ENCODE assay signal across 8 cellular contexts in the genomic region with DNA sequence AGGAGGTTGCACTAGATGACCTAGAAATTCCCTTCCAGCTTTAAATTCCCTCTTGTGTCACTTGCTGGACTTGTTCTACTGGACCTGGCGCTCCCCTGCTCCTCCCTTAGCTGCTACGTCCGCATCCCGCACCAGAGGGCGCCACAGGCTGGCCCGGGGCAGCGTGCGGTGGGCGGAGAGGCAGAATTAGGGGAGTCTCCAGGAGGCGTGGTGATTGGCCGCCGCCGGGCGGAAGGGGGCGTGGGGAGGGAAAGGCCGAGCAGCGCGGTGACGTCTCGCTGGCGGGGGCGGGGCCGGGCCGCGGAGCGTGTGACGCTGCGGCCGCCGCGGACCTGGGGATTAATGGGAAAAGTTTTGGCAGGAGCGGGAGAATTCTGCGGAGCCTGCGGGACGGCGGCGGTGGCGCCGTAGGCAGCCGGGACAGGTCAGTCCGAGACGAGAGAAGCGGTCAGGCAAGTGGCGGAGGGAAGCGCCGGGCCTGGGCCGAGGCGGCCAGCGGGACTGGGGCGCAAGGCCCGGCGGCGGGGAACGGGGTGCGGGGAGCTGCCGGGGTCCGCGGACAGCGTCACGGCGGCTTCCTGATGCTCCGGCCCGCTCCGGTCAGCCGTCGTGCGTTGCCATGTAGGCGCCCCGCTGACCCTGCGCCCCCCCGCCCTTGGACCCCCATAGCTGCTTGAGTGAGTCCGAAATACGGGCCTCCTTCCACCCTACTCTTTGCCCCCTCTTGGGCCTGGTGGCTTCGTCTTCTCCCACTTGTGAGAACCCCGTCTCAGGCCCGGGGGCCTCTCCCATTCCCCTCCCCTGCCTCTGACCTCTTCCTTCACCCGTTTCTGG. TPM values are rescaled to one million over a fixed set of nuclear protein-coding genes. Genes with fewer than 3 reads are reported as not detected.
DNase-seq lines count a peak whose midpoint lies in the region; ATAC-seq and TF ChIP-seq lines count a peak whose summit lies in the region.

A gene (plus strand): TSS at position 301 of the 834 bp plus-strand sequence. CDS start 68,530 bp downstream, outside the sequence.

- peaks cover 3% of the 10 kb centered on the region for H3K36me3 Mint-ChIP-seq in endodermal cell (ENCODE audit: low read depth)

- H3K4me3 ChIP-seq in HUES48 (ENCODE audit: low read depth, low read length) (peak within 1 kb of the TSS; percentile 90), NT2/D1 (ENCODE audit: insufficient read length, low read depth) (peak within 1 kb of the TSS; percentile 79), endodermal cell (ENCODE audit: low read length) (peak within 1 kb of the TSS; percentile 96)

- no peaks in the 10 kb centered on the region for H3K27me3 ChIP-seq in HUES48 (ENCODE audit: control insufficient read depth, insufficient read depth, low read length)
- peaks cover 6% of the 10 kb centered on the region for H3K27me3 ChIP-seq in NT2/D1 (ENCODE audit: insufficient read depth, insufficient read length)
- H3K27me3 ChIP-seq in endodermal cell (ENCODE audit: control insufficient read depth, insufficient read depth, low read length, poor library complexity, severe bottlenecking): no peaks in the 10 kb centered on the region

- peak within 1 kb of the TSS; percentile 80 for H3K4me3 Mint-ChIP-seq in endodermal cell

- H3K27ac ChIP-seq in HUES48 (ENCODE audit: low read depth, low read length) (peak within 1 kb of the TSS; percentile 42), endodermal cell (ENCODE audit: low read depth, low read length) (no peak within 1 kb of the TSS)

- peak within 1 kb of the TSS; percentile 95 for H3K27ac Mint-ChIP-seq in endodermal cell

- H3K9ac ChIP-seq in HUES48 (ENCODE audit: low read depth, low read length): peak within 1 kb of the TSS; percentile 59; the same call in 1 of the 2 replicates
- H3K9ac ChIP-seq in NT2/D1 (ENCODE audit: insufficient read length, low read depth): peak within 1 kb of the TSS; percentile 88
- H3K9ac ChIP-seq in endodermal cell (ENCODE audit: extremely low read depth, low read length, poor library complexity, severe bottlenecking): peak within 1 kb of the TSS; percentile 68

- peaks cover 5% of the 10 kb centered on the region; the same call in 1 of the 2 replicates for H3K36me3 ChIP-seq in HUES48 (ENCODE audit: control insufficient read depth, insufficient read depth, low read length)
- peaks cover 15% of the 10 kb centered on the region for H3K36me3 ChIP-seq in NT2/D1 (ENCODE audit: insufficient read depth, insufficient read length, low read length)
- H3K36me3 ChIP-seq in endodermal cell (ENCODE audit: control insufficient read depth, insufficient read depth, low read length): no peaks in the 10 kb centered on the region

- 0 to 3% methylated on average over 20 to 77 of the region's 77 CpGs for WGBS in endodermal cell (ENCODE audit: insufficient coverage in 1 of 2, insufficient read length in 1 of 2), 2 experiments

- no peaks in the 10 kb centered on the region for H3K9me3 ChIP-seq in HUES48 (ENCODE audit: control insufficient read depth, insufficient read depth, low read length)
- no peaks in the 10 kb centered on the region for H3K9me3 ChIP-seq in NT2/D1 (ENCODE audit: insufficient read depth, low read length)
- no peaks in the 10 kb centered on the region for H3K9me3 ChIP-seq in endodermal cell (ENCODE audit: control insufficient read depth, low read length)

- peaks cover 7% of the 10 kb centered on the region for H3K4me1 Mint-ChIP-seq in endodermal cell

- H3K9me3 Mint-ChIP-seq in endodermal cell: peaks cover 11% of the 10 kb centered on the region

- H3K4me1 ChIP-seq in HUES48 (ENCODE audit: control insufficient read depth, insufficient read depth, low read length) (peaks cover 6% of the 10 kb centered on the region), NT2/D1 (ENCODE audit: insufficient read depth, insufficient read length) (no peaks in the 10 kb centered on the region), endodermal cell (ENCODE audit: control insufficient read depth, insufficient read depth, low read length) (no peaks in the 10 kb centered on the region)

- DNase-seq in D341Med (ENCODE audit: low spot score) (peak; percentile 100), NT2/D1 (ENCODE audit: low read depth, low spot score) (peak; percentile 87), endodermal cell (peak; percentile 100), midbrain (lab: John Stamatoyannopoulos, UW) (peak; percentile 98)
- DNase-seq in activated CD8-positive, alpha-beta memory T cell treated with anti-CD3 and anti-CD28 coated beads, Interleukin-2, amount 50 U/mL, for 1 hour (ENCODE audit: extremely low read depth): peak; percentile 88
- DNase-seq in stimulated activated CD8-positive, alpha-beta memory T cell treated with anti-CD3 and anti-CD28 coated beads, Interleukin-2, amount 100 ng/mL, for 1 hour (ENCODE audit: low read depth in 2 of 2): peak; percentile 94 to 95

- TF ChIP-seq CTCF in endodermal cell (conservative IDR thresholded peaks at IDR 0.05): peak; percentile 97

- peak; percentile 98 for ATAC-seq in GM21390 (IDR thresholded peaks at IDR 0.05; ENCODE audit: unreplicated experiment)

- H3K27me3 Mint-ChIP-seq in endodermal cell (ENCODE audit: insufficient read depth): peaks cover 10% of the 10 kb centered on the region

RNA-seq across cellular contexts. Expression of the gene that starts here (rescaled TPM):
- 10 to 100 TPM; 10.9 to 11.5 TPM for total RNA-seq in endodermal cell
- polyA plus RNA-seq in endodermal cell (2013, experiment 1 of 2): 15.1 TPM
- 13.3 TPM for polyA plus RNA-seq in endodermal cell (2013, experiment 2 of 2)
